In the genomic region with DNA sequence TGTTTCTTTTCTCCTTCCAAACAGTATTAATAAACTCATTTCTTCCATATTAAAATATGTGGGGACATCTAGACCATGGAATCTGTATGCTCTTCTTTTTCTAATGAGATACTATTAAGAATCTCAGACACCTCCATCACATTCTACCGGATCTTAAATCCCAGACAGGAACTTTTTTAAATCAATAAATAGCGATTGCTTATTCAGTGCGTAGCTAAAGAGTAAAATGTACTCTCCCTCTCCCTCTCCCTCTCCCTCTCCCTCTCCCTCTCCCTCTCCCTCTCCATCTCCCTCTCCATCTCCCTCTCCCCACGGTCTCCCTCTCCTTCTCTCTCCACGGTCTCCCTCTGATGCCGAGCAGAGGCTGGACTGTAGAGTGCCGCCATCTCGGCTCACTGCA, we compare ENCODE assay signal across 2 cellular contexts.
TF ChIP-seq lines count a peak whose summit lies in the region.

No MANE protein-coding gene starts in this region.

TF ChIP-seq in HepG2, 621 proteins besides CTCF, POLR2A, EP300 and RAD21:
- TF ChIP-seq XBP1 (CRISPR knock-in tag; IDR thresholded peaks at IDR 0.05) (no peak), NFYB (CRISPR knock-in tag; IDR thresholded peaks at IDR 0.05) (no peak), HNRNPK (IDR thresholded peaks at IDR 0.05; ENCODE audit: low read depth, low read length, poor library complexity, severe bottlenecking) (peak; percentile 95), ZFY (CRISPR knock-in tag; IDR thresholded peaks at IDR 0.05) (no peak)
- TF ChIP-seq, protein P1, sequence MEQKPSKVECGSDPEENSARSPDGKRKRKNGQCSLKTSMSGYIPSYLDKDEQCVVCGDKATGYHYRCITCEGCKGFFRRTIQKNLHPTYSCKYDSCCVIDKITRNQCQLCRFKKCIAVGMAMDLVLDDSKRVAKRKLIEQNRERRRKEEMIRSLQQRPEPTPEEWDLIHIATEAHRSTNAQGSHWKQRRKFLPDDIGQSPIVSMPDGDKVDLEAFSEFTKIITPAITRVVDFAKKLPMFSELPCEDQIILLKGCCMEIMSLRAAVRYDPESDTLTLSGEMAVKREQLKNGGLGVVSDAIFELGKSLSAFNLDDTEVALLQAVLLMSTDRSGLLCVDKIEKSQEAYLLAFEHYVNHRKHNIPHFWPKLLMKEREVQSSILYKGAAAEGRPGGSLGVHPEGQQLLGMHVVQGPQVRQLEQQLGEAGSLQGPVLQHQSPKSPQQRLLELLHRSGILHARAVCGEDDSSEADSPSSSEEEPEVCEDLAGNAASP (CRISPR knock-in tag; IDR thresholded peaks at IDR 0.05; ENCODE audit: borderline replicate concordance): no peak
- TF ChIP-seq, protein P2, sequence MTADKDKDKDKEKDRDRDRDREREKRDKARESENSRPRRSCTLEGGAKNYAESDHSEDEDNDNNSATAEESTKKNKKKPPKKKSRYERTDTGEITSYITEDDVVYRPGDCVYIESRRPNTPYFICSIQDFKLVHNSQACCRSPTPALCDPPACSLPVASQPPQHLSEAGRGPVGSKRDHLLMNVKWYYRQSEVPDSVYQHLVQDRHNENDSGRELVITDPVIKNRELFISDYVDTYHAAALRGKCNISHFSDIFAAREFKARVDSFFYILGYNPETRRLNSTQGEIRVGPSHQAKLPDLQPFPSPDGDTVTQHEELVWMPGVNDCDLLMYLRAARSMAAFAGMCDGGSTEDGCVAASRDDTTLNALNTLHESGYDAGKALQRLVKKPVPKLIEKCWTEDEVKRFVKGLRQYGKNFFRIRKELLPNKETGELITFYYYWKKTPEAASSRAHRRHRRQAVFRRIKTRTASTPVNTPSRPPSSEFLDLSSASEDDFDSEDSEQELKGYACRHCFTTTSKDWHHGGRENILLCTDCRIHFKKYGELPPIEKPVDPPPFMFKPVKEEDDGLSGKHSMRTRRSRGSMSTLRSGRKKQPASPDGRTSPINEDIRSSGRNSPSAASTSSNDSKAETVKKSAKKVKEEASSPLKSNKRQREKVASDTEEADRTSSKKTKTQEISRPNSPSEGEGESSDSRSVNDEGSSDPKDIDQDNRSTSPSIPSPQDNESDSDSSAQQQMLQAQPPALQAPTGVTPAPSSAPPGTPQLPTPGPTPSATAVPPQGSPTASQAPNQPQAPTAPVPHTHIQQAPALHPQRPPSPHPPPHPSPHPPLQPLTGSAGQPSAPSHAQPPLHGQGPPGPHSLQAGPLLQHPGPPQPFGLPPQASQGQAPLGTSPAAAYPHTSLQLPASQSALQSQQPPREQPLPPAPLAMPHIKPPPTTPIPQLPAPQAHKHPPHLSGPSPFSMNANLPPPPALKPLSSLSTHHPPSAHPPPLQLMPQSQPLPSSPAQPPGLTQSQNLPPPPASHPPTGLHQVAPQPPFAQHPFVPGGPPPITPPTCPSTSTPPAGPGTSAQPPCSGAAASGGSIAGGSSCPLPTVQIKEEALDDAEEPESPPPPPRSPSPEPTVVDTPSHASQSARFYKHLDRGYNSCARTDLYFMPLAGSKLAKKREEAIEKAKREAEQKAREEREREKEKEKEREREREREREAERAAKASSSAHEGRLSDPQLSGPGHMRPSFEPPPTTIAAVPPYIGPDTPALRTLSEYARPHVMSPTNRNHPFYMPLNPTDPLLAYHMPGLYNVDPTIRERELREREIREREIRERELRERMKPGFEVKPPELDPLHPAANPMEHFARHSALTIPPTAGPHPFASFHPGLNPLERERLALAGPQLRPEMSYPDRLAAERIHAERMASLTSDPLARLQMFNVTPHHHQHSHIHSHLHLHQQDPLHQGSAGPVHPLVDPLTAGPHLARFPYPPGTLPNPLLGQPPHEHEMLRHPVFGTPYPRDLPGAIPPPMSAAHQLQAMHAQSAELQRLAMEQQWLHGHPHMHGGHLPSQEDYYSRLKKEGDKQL (CRISPR knock-in tag; IDR thresholded peaks at IDR 0.05; ENCODE audit: low read depth): no peak

TF ChIP-seq in K562, 482 proteins besides CTCF, POLR2A, EP300 and RAD21:
- TF ChIP-seq, protein P3, sequence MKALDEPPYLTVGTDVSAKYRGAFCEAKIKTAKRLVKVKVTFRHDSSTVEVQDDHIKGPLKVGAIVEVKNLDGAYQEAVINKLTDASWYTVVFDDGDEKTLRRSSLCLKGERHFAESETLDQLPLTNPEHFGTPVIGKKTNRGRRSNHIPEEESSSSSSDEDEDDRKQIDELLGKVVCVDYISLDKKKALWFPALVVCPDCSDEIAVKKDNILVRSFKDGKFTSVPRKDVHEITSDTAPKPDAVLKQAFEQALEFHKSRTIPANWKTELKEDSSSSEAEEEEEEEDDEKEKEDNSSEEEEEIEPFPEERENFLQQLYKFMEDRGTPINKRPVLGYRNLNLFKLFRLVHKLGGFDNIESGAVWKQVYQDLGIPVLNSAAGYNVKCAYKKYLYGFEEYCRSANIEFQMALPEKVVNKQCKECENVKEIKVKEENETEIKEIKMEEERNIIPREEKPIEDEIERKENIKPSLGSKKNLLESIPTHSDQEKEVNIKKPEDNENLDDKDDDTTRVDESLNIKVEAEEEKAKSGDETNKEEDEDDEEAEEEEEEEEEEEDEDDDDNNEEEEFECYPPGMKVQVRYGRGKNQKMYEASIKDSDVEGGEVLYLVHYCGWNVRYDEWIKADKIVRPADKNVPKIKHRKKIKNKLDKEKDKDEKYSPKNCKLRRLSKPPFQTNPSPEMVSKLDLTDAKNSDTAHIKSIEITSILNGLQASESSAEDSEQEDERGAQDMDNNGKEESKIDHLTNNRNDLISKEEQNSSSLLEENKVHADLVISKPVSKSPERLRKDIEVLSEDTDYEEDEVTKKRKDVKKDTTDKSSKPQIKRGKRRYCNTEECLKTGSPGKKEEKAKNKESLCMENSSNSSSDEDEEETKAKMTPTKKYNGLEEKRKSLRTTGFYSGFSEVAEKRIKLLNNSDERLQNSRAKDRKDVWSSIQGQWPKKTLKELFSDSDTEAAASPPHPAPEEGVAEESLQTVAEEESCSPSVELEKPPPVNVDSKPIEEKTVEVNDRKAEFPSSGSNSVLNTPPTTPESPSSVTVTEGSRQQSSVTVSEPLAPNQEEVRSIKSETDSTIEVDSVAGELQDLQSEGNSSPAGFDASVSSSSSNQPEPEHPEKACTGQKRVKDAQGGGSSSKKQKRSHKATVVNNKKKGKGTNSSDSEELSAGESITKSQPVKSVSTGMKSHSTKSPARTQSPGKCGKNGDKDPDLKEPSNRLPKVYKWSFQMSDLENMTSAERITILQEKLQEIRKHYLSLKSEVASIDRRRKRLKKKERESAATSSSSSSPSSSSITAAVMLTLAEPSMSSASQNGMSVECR (CRISPR knock-in tag; IDR thresholded peaks at IDR 0.05): no peak
- TF ChIP-seq PCBP1 (IDR thresholded peaks at IDR 0.05; ENCODE audit: low read depth, low read length, poor library complexity, severe bottlenecking): peak; percentile 70
